In genomic region chr6:35069262-35069661, GRCh38 we compare ENCODE assay signal across 19 cellular contexts.
DNase-seq lines count a peak whose midpoint lies in the region; ATAC-seq and TF ChIP-seq lines count a peak whose summit lies in the region.
"Had no signal": no experiment of that assay in that cellular context is flagged by ENCODE, and none has a peak within 500 bp of the region (broad histone marks: within the 10 kb centered on the region; RNA-seq: fewer than 3 reads in every experiment).

No MANE protein-coding gene starts in this region.

- H3K79me1 ChIP-seq in mesendoderm (ENCODE audit: low read length), result no peaks in the 10 kb centered on the region

- H3K36me3 ChIP-seq in endodermal cell (ENCODE audit: control insufficient read depth, insufficient read depth, low read length), result peaks cover 6% of the 10 kb centered on the region
- no peaks in the 10 kb centered on the region for H3K36me3 ChIP-seq in mesendoderm (ENCODE audit: control insufficient read depth, insufficient read depth, low read length)
- H3K36me3 ChIP-seq in vagina, result peaks cover 0 to 8% of the 10 kb centered on the region in 2 donors
- H3K36me3 ChIP-seq in gastrocnemius medialis, result peaks cover 0 to 23% of the 10 kb centered on the region in 2 donors
- H3K36me3 ChIP-seq: BE2C had no signal

- H3K9me3 Mint-ChIP-seq in endodermal cell, result no peaks in the 10 kb centered on the region
- no peaks in the 10 kb centered on the region for H3K9me3 Mint-ChIP-seq in stimulated activated naive B cell treated with anti-CD40 and anti-IgM and Interleukin-4, amounts not matched to agents 10 μg/mL and 1 μg/mL and 100 μg/mL, for 72 hours
- H3K9me3 Mint-ChIP-seq: CD4-positive, CD25-positive, alpha-beta regulatory T cell had no signal

- no peak overlapping the region for H3K4me3 Mint-ChIP-seq in endodermal cell
- no peak overlapping the region for H3K4me3 Mint-ChIP-seq in stimulated activated naive B cell treated with anti-CD40 and anti-IgM and Interleukin-4, amounts not matched to agents 10 μg/mL and 1 μg/mL and 100 μg/mL, for 72 hours
- H3K4me3 Mint-ChIP-seq: CD4-positive, CD25-positive, alpha-beta regulatory T cell had no signal

- no peak overlapping the region for H3K23ac ChIP-seq in mesendoderm (ENCODE audit: low read length)

- H2BK120ac ChIP-seq in mesendoderm (ENCODE audit: low read depth, low read length), result no peak overlapping the region

- WGBS in endodermal cell (ENCODE audit: insufficient coverage in 1 of 2, insufficient read length in 1 of 2), 2 experiments, result 86 to 94% methylated on average over 2 of the region's 2 CpGs
- whole genome bisulfite sequencing in mesendoderm (ENCODE audit: extremely low coverage, insufficient coverage, low lambda C conversion rate), result no CpG with 5 or more reads among the region's 2 CpGs

- no peak overlapping the region for H3K27ac ChIP-seq in endodermal cell (ENCODE audit: low read depth, low read length)
- H3K27ac ChIP-seq in mesendoderm (ENCODE audit: low read depth, low read length), result no peak overlapping the region
- no peak overlapping the region for H3K27ac ChIP-seq in vagina
- no peak overlapping the region for H3K27ac ChIP-seq in gastrocnemius medialis

- no peaks in the 10 kb centered on the region for H3K27me3 ChIP-seq in endodermal cell (ENCODE audit: control insufficient read depth, insufficient read depth, low read length, poor library complexity, severe bottlenecking)
- H3K27me3 ChIP-seq in mesendoderm (ENCODE audit: insufficient read depth, low read length, poor library complexity), result no peaks in the 10 kb centered on the region
- no peaks in the 10 kb centered on the region for H3K27me3 ChIP-seq in vagina
- no peaks in the 10 kb centered on the region for H3K27me3 ChIP-seq in gastrocnemius medialis
- H3K27me3 ChIP-seq: BE2C had no signal

- peak overlapping the region; percentile 88 for H3K27ac Mint-ChIP-seq in endodermal cell
- H3K27ac Mint-ChIP-seq in stimulated activated naive B cell treated with anti-CD40 and anti-IgM and Interleukin-4, amounts not matched to agents 10 μg/mL and 1 μg/mL and 100 μg/mL, for 72 hours, result peak overlapping the region; percentile 47

- H4K8ac ChIP-seq in mesendoderm (ENCODE audit: low read depth, low read length), result no peak overlapping the region

- H3K4me1 ChIP-seq in endodermal cell (ENCODE audit: control insufficient read depth, insufficient read depth, low read length), result peaks cover 25% of the 10 kb centered on the region
- H3K4me1 ChIP-seq in mesendoderm (ENCODE audit: control insufficient read depth, low read depth, low read length), result peaks cover 23% of the 10 kb centered on the region
- peaks cover 9% of the 10 kb centered on the region for H3K4me1 ChIP-seq in vagina
- no peaks in the 10 kb centered on the region for H3K4me1 ChIP-seq in gastrocnemius medialis
- H3K4me1 ChIP-seq: BE2C, Caco-2 had no signal

- intact Hi-C loops in vagina (cut with DNase I) (no loop called here), gastrocnemius medialis (cut with DNase I; ENCODE audit: low total_unique reads) (no loop called here)

- no peak for TF ChIP-seq CTCF in endodermal cell (conservative IDR thresholded peaks at IDR 0.05)
- TF ChIP-seq CTCF in vagina (IDR thresholded peaks at IDR 0.05), result no peak
- no peak for TF ChIP-seq CTCF in gastrocnemius medialis (IDR thresholded peaks at IDR 0.05 in 4 of 5, conservative IDR thresholded peaks at IDR 0.05 in 1 of 5)

- H3K4me1 Mint-ChIP-seq in endodermal cell, result peaks cover 48% of the 10 kb centered on the region
- no peaks in the 10 kb centered on the region for H3K4me1 Mint-ChIP-seq in stimulated activated naive B cell treated with anti-CD40 and anti-IgM and Interleukin-4, amounts not matched to agents 10 μg/mL and 1 μg/mL and 100 μg/mL, for 72 hours
- H3K4me1 Mint-ChIP-seq: CD4-positive, CD25-positive, alpha-beta regulatory T cell had no signal

- H3K4ac ChIP-seq in mesendoderm (ENCODE audit: low read depth, low read length), result no peak overlapping the region

- no peak for ATAC-seq in stimulated activated naive B cell treated with anti-CD40 and anti-IgM and Interleukin-4, amounts not matched to agents 10 μg/mL and 1 μg/mL and 100 μg/mL, for 72 hours (replicated peaks)
- ATAC-seq in GM19023 (IDR thresholded peaks at IDR 0.05; ENCODE audit: unreplicated experiment) (no peak), gastrocnemius medialis (no peak)
- ATAC-seq: K562 had no signal

- no peaks in the 10 kb centered on the region for H3K79me2 ChIP-seq in mesendoderm (ENCODE audit: control insufficient read depth, insufficient read depth, low read length)

- H4K5ac ChIP-seq in mesendoderm (ENCODE audit: low read length), result no peak overlapping the region

- DNase-seq in NCI-H82 (lab: John Stamatoyannopoulos, UW), result peak; percentile 79
- no peak for DNase-seq in endodermal cell
- no peak for DNase-seq in mesendoderm
- DNase-seq in stimulated activated naive B cell treated with anti-CD40 and anti-IgM and Interleukin-4, amounts not matched to agents 10 μg/mL and 1 μg/mL and 100 μg/mL, for 72 hours, result no peak
- DNase-seq in MV-4-11 (lab: John Stamatoyannopoulos, UW), result no peak
- DNase-seq in vagina (ENCODE audit: extremely low spot score in 2 of 2), result no peak
- no peak for DNase-seq in gastrocnemius medialis
- DNase-seq: ACHN; BE2C; C1 segment of cervical spinal cord; Caco-2; CD4-positive, CD25-positive, alpha-beta regulatory T cell; DMS153; DMS79; GDM1; HCEC 1CT; IMR-90 had no signal

- no peak overlapping the region for H3K18ac ChIP-seq in mesendoderm (ENCODE audit: low read length)

- TF ChIP-seq POLR2A in vagina (IDR thresholded peaks at IDR 0.05) (no peak), gastrocnemius medialis (IDR thresholded peaks at IDR 0.05) (no peak)

- no peak overlapping the region for H3K56ac ChIP-seq in mesendoderm (ENCODE audit: low read length)

- in situ Hi-C loops in gastrocnemius medialis (cut with MboI; ENCODE audit: low sequenced_read_pairs in 4 of 4), result no loop called here

- H3K4me3 ChIP-seq in endodermal cell (ENCODE audit: low read length) (no peak overlapping the region), mesendoderm (ENCODE audit: low read length) (no peak overlapping the region), vagina (no peak overlapping the region), gastrocnemius medialis (no peak overlapping the region)
- H3K4me3 ChIP-seq: K562 had no signal

- peaks cover 16% of the 10 kb centered on the region for H3K36me3 Mint-ChIP-seq in endodermal cell (ENCODE audit: low read depth)
- H3K36me3 Mint-ChIP-seq in stimulated activated naive B cell treated with anti-CD40 and anti-IgM and Interleukin-4, amounts not matched to agents 10 μg/mL and 1 μg/mL and 100 μg/mL, for 72 hours, result peaks cover 15 to 47% of the 10 kb centered on the region in 2 donors

- H3K9ac ChIP-seq in endodermal cell (ENCODE audit: extremely low read depth, low read length, poor library complexity, severe bottlenecking) (no peak overlapping the region), mesendoderm (ENCODE audit: low read length) (no peak overlapping the region)

- H2BK5ac ChIP-seq in mesendoderm (ENCODE audit: low read length), result peak overlapping the region; percentile 64

- no peak overlapping the region for H3K4me2 ChIP-seq in mesendoderm (ENCODE audit: low read length)

- H2BK15ac ChIP-seq in mesendoderm (replicated peaks; ENCODE audit: low read depth), result no peak overlapping the region

- no peak overlapping the region for H2AK5ac ChIP-seq in mesendoderm (ENCODE audit: low read length)

- no peaks in the 10 kb centered on the region for H3K27me3 Mint-ChIP-seq in endodermal cell (ENCODE audit: insufficient read depth)
- no peaks in the 10 kb centered on the region for H3K27me3 Mint-ChIP-seq in stimulated activated naive B cell treated with anti-CD40 and anti-IgM and Interleukin-4, amounts not matched to agents 10 μg/mL and 1 μg/mL and 100 μg/mL, for 72 hours
- H3K27me3 Mint-ChIP-seq: CD4-positive, CD25-positive, alpha-beta regulatory T cell had no signal

- H3K9me3 ChIP-seq in endodermal cell (ENCODE audit: control insufficient read depth, low read length), result no peaks in the 10 kb centered on the region
- H3K9me3 ChIP-seq in vagina, result no peaks in the 10 kb centered on the region
- H3K9me3 ChIP-seq in gastrocnemius medialis, result no peaks in the 10 kb centered on the region
- H3K9me3 ChIP-seq: BE2C, Caco-2 had no signal
